ENCODE assay signal across 9 cellular contexts in the genomic region with DNA sequence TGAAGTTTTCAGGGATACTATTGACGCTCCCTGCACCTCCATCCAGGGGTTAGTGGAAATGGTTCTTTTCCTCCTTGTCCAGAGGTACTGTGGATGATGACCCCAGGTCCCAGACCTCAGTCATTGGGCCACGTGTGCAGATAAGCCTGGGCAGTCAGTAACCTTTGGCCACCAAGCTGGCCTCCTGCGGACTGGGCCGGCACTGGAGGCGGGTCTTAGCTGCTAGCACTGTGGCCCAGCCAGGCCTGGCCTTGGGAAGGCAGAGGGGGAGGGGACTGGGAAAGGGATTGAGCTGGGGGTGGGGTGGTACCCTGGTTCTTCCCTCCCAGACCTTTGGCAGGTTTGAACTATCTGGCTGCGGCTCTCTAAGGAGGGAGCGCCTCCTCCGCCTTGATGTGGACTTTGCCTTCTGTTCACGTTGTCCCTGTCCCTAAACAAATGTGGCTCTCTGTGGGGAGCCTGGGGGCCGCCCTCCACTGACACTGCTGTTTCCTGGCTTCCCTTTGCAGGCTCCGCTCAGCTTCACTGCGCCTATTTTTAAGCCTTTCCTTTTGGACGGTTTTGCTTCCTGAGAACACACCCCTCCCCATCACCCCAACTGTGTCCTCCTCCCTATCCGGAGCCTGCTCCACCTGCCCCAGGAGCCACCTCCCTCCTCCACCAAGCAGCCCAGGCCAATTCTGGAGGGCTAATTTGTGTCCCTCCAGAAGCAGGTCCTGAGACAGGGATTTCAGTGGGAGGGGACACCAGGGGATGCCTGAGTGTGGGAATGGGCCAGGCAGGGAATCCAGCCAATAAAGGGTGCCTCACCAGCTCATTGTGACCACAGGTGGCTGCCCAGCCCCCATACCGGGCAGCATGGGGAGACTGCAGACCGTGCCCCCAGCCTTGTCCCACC.
DNase-seq lines count a peak whose midpoint lies in the region; ATAC-seq and TF ChIP-seq lines count a peak whose summit lies in the region.
"Had no signal": no experiment of that assay in that cellular context is flagged by ENCODE, and none has a peak within 500 bp of the region (broad histone marks: within the 10 kb centered on the region; RNA-seq: fewer than 3 reads in every experiment).

No MANE protein-coding gene starts in this region.

- H3K9ac ChIP-seq in DND-41 (ENCODE audit: low read depth, low read length) = peak overlapping the region; percentile 14; the same call in 1 of the 2 replicates
- no peak overlapping the region for H3K9ac ChIP-seq in SK-N-MC (ENCODE audit: insufficient read length)
- H3K9ac ChIP-seq in parathyroid adenoma = no peak overlapping the region

- H3K27me3 ChIP-seq in DND-41 (ENCODE audit: insufficient read depth, low read length, poor library complexity) (no peaks in the 10 kb centered on the region), parathyroid adenoma (ENCODE audit: control insufficient read depth, insufficient read depth, low read length) (no peaks in the 10 kb centered on the region)

- H3K36me3 ChIP-seq in DND-41 (ENCODE audit: insufficient read depth, low read length) (peaks cover 31% of the 10 kb centered on the region; the same call in 1 of the 2 replicates), SK-N-MC (ENCODE audit: insufficient read depth, low read length) (no peaks in the 10 kb centered on the region), parathyroid adenoma (ENCODE audit: control insufficient read depth, insufficient read depth, low read length) (no peaks in the 10 kb centered on the region)

- no peak for DNase-seq in DND-41
- DNase-seq in SK-N-MC (ENCODE audit: low read depth, low spot score) = no peak
- DNase-seq in foreskin fibroblast = peak; percentile 45 to 60
- no peak for DNase-seq in NK-92 (lab: John Stamatoyannopoulos, UW; ENCODE audit: unreplicated experiment)
- DNase-seq: activated CD4-positive, alpha-beta T cell treated with anti-CD3 and anti-CD28 coated beads, Interleukin-2, amount 50 U/mL, for 4 hours had no signal

- H3K4me3 ChIP-seq in DND-41 (ENCODE audit: low read depth in 1 of 2, low read length in 2 of 2) (no peak overlapping the region), SK-N-MC (0 out of 2 replicates have a peak overlapping the region, but pooled peaks have one; percentile 10), foreskin fibroblast (ENCODE audit: low read depth in 1 of 2, low read length in 2 of 2) (no peak overlapping the region), parathyroid adenoma (ENCODE audit: low read depth, low read length) (no peak overlapping the region)

- H3K4me2 ChIP-seq in DND-41 (ENCODE audit: insufficient read depth, low read length) (no peak overlapping the region), parathyroid adenoma (ENCODE audit: low read length) (no peak overlapping the region)

- H3K9me3 ChIP-seq in DND-41 (ENCODE audit: insufficient read depth, low read length, severe bottlenecking) = no peaks in the 10 kb centered on the region
- H3K9me3 ChIP-seq in SK-N-MC (ENCODE audit: low read depth, low read length) = no peaks in the 10 kb centered on the region
- no peaks in the 10 kb centered on the region for H3K9me3 ChIP-seq in parathyroid adenoma (ENCODE audit: control insufficient read depth, low read length)

- ATAC-seq in DND-41 (ENCODE audit: insufficient read depth, low read depth) (no peak), GM21528 (IDR thresholded peaks at IDR 0.05; ENCODE audit: low FRiP score, unreplicated experiment) (no peak), GM21526 (IDR thresholded peaks at IDR 0.05; ENCODE audit: low FRiP score, unreplicated experiment) (no peak), GM18858 (IDR thresholded peaks at IDR 0.05; ENCODE audit: unreplicated experiment) (no peak)

- H4K20me1 ChIP-seq in DND-41 (ENCODE audit: insufficient read depth, low read length) = peaks cover 58% of the 10 kb centered on the region

- H3K4me1 ChIP-seq in DND-41 (ENCODE audit: insufficient read depth, low read length) (peaks cover 51% of the 10 kb centered on the region), parathyroid adenoma (peaks cover 26% of the 10 kb centered on the region)

- peaks cover 92% of the 10 kb centered on the region for H3K79me2 ChIP-seq in DND-41 (ENCODE audit: insufficient read depth, low read length)
- H3K79me2 ChIP-seq in parathyroid adenoma = peaks cover 67% of the 10 kb centered on the region

- TF ChIP-seq CTCF in DND-41 (IDR thresholded peaks at IDR 0.05; ENCODE audit: borderline replicate concordance, extremely low read depth, low read length, poor library complexity, severe bottlenecking) = no peak
- no peak for TF ChIP-seq CTCF in foreskin fibroblast (IDR thresholded peaks at IDR 0.05; ENCODE audit: low read depth, low read length)
- TF ChIP-seq CTCF in parathyroid adenoma (IDR thresholded peaks at IDR 0.05) = no peak

- H2AFZ ChIP-seq in DND-41 (ENCODE audit: low read depth, low read length) (no peak overlapping the region), parathyroid adenoma (no peak overlapping the region)

- H3K27ac ChIP-seq in DND-41 (ENCODE audit: low read length) (peak overlapping the region; percentile 42), SK-N-MC (no peak overlapping the region; the same call in 1 of the 2 replicates), parathyroid adenoma (peak overlapping the region; percentile 42)

Comparison
In these comparisons a context has a peak if more than half of its experiments do, and no peak if none do; other contexts are left out.
1. DNase-seq: peak in foreskin fibroblast (2 of 2); none in DND-41 (single experiment), SK-N-MC (single experiment) and NK-92 (single experiment).